Comparison of ENCODE assay signal across 1 cellular context in genomic region chr17:1714980-1715802, GRCh38.
TF ChIP-seq lines count a peak whose summit lies in the region.

No MANE protein-coding gene starts in this region.

TF ChIP-seq in K562, 482 proteins besides CTCF, POLR2A, EP300 and RAD21 (continued from another document and continues in another):
- peak; percentile 23 for TF ChIP-seq CCNT2 (IDR thresholded peaks at IDR 0.05; ENCODE audit: borderline replicate concordance, extremely low read depth, insufficient read length, low read depth, low read length)
- TF ChIP-seq ZNF551 (CRISPR knock-in tag; IDR thresholded peaks at IDR 0.05) = no peak
- TF ChIP-seq E4F1 (CRISPR knock-in tag; IDR thresholded peaks at IDR 0.05; ENCODE audit: borderline replicate concordance) = no peak
- no peak for TF ChIP-seq ZSCAN29 (IDR thresholded peaks at IDR 0.05)
- no peak for TF ChIP-seq LARP7 (IDR thresholded peaks at IDR 0.05)
- no peak for TF ChIP-seq MBD2 (IDR thresholded peaks at IDR 0.05; ENCODE audit: borderline replicate concordance, low read depth)
- TF ChIP-seq AFF4 (CRISPR knock-in tag; IDR thresholded peaks at IDR 0.05) = peak; percentile 61; the same call in 1 of the 2 replicates
- TF ChIP-seq ZKSCAN3 (CRISPR knock-in tag; IDR thresholded peaks at IDR 0.05) = no peak
- no peak for TF ChIP-seq SP2 (IDR thresholded peaks at IDR 0.05; ENCODE audit: extremely low read depth, low read depth, low read length, poor library complexity, severe bottlenecking)
- TF ChIP-seq ZNF124 (CRISPR knock-in tag; IDR thresholded peaks at IDR 0.05) = no peak
- no peak for TF ChIP-seq KAT8 (IDR thresholded peaks at IDR 0.05; ENCODE audit: low read depth)
- no peak for TF ChIP-seq HLTF (IDR thresholded peaks at IDR 0.05)
- no peak for TF ChIP-seq ZNF507 (tag; conservative IDR thresholded peaks at IDR 0.05)
- TF ChIP-seq ZNF212 (CRISPR knock-in tag; IDR thresholded peaks at IDR 0.05) = no peak
- TF ChIP-seq ZBTB7A (IDR thresholded peaks at IDR 0.05; ENCODE audit: borderline replicate concordance, control insufficient read depth, low read depth, low read length) = peak; percentile 78; the same call in 1 of the 2 replicates
- no peak for TF ChIP-seq NFIX (CRISPR knock-in tag; IDR thresholded peaks at IDR 0.05; ENCODE audit: low read depth)
- no peak for TF ChIP-seq ZZZ3 (IDR thresholded peaks at IDR 0.05)
- TF ChIP-seq ELK1 (CRISPR knock-in tag; IDR thresholded peaks at IDR 0.05) = no peak
- 0 out of 2 replicates have a peak, but pooled peaks have one; percentile 59 for TF ChIP-seq ZBED1 (IDR thresholded peaks at IDR 0.05)
- no peak for TF ChIP-seq ZBTB26 (CRISPR knock-in tag; IDR thresholded peaks at IDR 0.05)
- no peak for TF ChIP-seq FUS (optimal IDR thresholded peaks at IDR 0.05; ENCODE audit: low read depth, low read length)
- no peak for TF ChIP-seq MCM3 (IDR thresholded peaks at IDR 0.05)
- TF ChIP-seq KDM5B (IDR thresholded peaks at IDR 0.05; ENCODE audit: insufficient replicate concordance, low read depth, low read length) = no peak
- TF ChIP-seq FOXO4 (CRISPR knock-in tag; IDR thresholded peaks at IDR 0.05) = no peak
- TF ChIP-seq ELF1 (tag; IDR thresholded peaks at IDR 0.05) = no peak
- no peak for TF ChIP-seq ZNF668 (CRISPR knock-in tag; IDR thresholded peaks at IDR 0.05)
- TF ChIP-seq MYBL2 (IDR thresholded peaks at IDR 0.05; ENCODE audit: low read depth) = no peak
- TF ChIP-seq MYBL2 (CRISPR knock-in tag; IDR thresholded peaks at IDR 0.05; ENCODE audit: borderline replicate concordance) = no peak
- TF ChIP-seq POLR2AphosphoS2 (IDR thresholded peaks at IDR 0.05; ENCODE audit: low read length) = no peak
- TF ChIP-seq ZNF76 (CRISPR knock-in tag; IDR thresholded peaks at IDR 0.05; ENCODE audit: borderline replicate concordance) = no peak
- no peak for TF ChIP-seq TEAD4 (IDR thresholded peaks at IDR 0.05; ENCODE audit: low read length)
- no peak for TF ChIP-seq TEAD4 (CRISPR knock-in tag; IDR thresholded peaks at IDR 0.05; ENCODE audit: borderline replicate concordance)
- no peak for TF ChIP-seq PHB (CRISPR knock-in tag; IDR thresholded peaks at IDR 0.05)
- no peak for TF ChIP-seq COPS2 (conservative IDR thresholded peaks at IDR 0.05)
- TF ChIP-seq PHF21A (IDR thresholded peaks at IDR 0.05; ENCODE audit: borderline replicate concordance, low read depth) = no peak
- no peak for TF ChIP-seq NBN (IDR thresholded peaks at IDR 0.05; ENCODE audit: low read depth)
- TF ChIP-seq HDAC3 (IDR thresholded peaks at IDR 0.05; ENCODE audit: borderline replicate concordance, partially characterized antibody) = no peak
- no peak for TF ChIP-seq ZNF253 (CRISPR knock-in tag; conservative IDR thresholded peaks at IDR 0.05)
- no peak for TF ChIP-seq ARID2 (IDR thresholded peaks at IDR 0.05)
- TF ChIP-seq ZBTB33 (CRISPR knock-in tag; IDR thresholded peaks at IDR 0.05) = no peak
- no peak for TF ChIP-seq WHSC1 (IDR thresholded peaks at IDR 0.05; ENCODE audit: low read length)
- peak; percentile 29; the same call in 1 of the 2 replicates for TF ChIP-seq DPF2 (IDR thresholded peaks at IDR 0.05)
- TF ChIP-seq HDAC1 (IDR thresholded peaks at IDR 0.05) = peak in 1 of 2 experiments; percentile 90; a peak in 2 of 4 replicates
- no peak for TF ChIP-seq ZNF766 (CRISPR knock-in tag; conservative IDR thresholded peaks at IDR 0.05)
- no peak for TF ChIP-seq HEY1 (CRISPR knock-in tag; IDR thresholded peaks at IDR 0.05; ENCODE audit: borderline replicate concordance)
- TF ChIP-seq ARID1B (IDR thresholded peaks at IDR 0.05) = peak; percentile 40; the same call in 1 of the 2 replicates
- TF ChIP-seq ZNF395 (CRISPR knock-in tag; IDR thresholded peaks at IDR 0.05) = no peak
